In genomic region chr12:123011701-123012100, GRCh38 we compare ENCODE assay signal across 19 cellular contexts. TPM values are rescaled to one million over a fixed set of nuclear protein-coding genes. Genes with fewer than 3 reads are reported as not detected.
DNase-seq lines count a peak whose midpoint lies in the region; ATAC-seq and TF ChIP-seq lines count a peak whose summit lies in the region.
"Had no signal": no experiment of that assay in that cellular context is flagged by ENCODE, and none has a peak within 500 bp of the region (broad histone marks: within the 10 kb centered on the region; RNA-seq: fewer than 3 reads in every experiment).

No MANE protein-coding gene starts in this region.

- H3K4me3 ChIP-seq in choroid plexus epithelial cell (ENCODE audit: low read depth, low read length) (no peak overlapping the region), trophoblast cell (ENCODE audit: low read depth, low read length) (no peak overlapping the region), lower leg skin (ENCODE audit: low read depth, poor library complexity, severe bottlenecking) (no peak overlapping the region)

- no peak overlapping the region for H3K27ac ChIP-seq in trophoblast cell (ENCODE audit: low read depth, low read length)
- H3K27ac ChIP-seq: C4-2B had no signal

- no CpG with 5 or more reads among the region's 6 CpGs for WGBS in trophoblast cell (ENCODE audit: extremely low coverage, insufficient coverage, insufficient read length)
- 90 to 93% methylated on average over 6 of the region's 6 CpGs for WGBS in lower leg skin, 2 donors

- no peaks in the 10 kb centered on the region for H3K27me3 ChIP-seq in trophoblast cell (ENCODE audit: insufficient read depth, low read length)

- H2AFZ ChIP-seq in trophoblast cell (ENCODE audit: insufficient read depth, low read length, poor library complexity), result no peak overlapping the region

- no peak overlapping the region for H4K8ac ChIP-seq in trophoblast cell (ENCODE audit: low read depth, low read length)

- H4K12ac ChIP-seq in trophoblast cell (ENCODE audit: low read depth, low read length), result no peak overlapping the region

- intact Hi-C loops in left ventricle myocardium superior (cut with micrococcal nuclease) (no loop called here), Right ventricle myocardium superior (cut with DNase I) (no loop called here), lower leg skin (cut with DNase I; ENCODE audit: low total_unique reads) (no loop called here)

- H3K36me3 ChIP-seq in trophoblast cell (ENCODE audit: control insufficient read depth in 1 of 2, insufficient read depth in 2 of 2, low read length in 2 of 2), result no peaks in the 10 kb centered on the region

- H4K91ac ChIP-seq in trophoblast cell (ENCODE audit: low read depth, low read length), result no peak overlapping the region

- H3K4me2 ChIP-seq in trophoblast cell (ENCODE audit: low read length), result no peak overlapping the region

- TF ChIP-seq POLR2A in lower leg skin (IDR thresholded peaks at IDR 0.05), result no peak

- no peak overlapping the region for H3K14ac ChIP-seq in trophoblast cell (ENCODE audit: low read length)

- H3K9me3 ChIP-seq in trophoblast cell (ENCODE audit: insufficient read depth, low read depth, low read length), result no peaks in the 10 kb centered on the region

- H3K18ac ChIP-seq in trophoblast cell (ENCODE audit: low read length), result no peak overlapping the region

- DNase-seq in left ventricle myocardium superior (peak; percentile 9), Right ventricle myocardium superior (no peak), choroid plexus epithelial cell (ENCODE audit: low read depth) (peak; percentile 51), iris pigment epithelial cell (ENCODE audit: low read depth) (peak; percentile 62), trophoblast cell (peak; percentile 35 to 54), Ammon's horn (ENCODE audit: low spot score) (no peak), lower leg skin (ENCODE audit: low spot score in 2 of 2) (no peak), cortex of kidney (lab: John Stamatoyannopoulos, UW) (no peak)
- DNase-seq: 8988T; AML-193; CD4-positive, alpha-beta memory T cell; DMS153; DMS79 treated with DMSO at 0.1 percent for 48 hours; EL; GDM1; HCEC 1CT; HFFc6 had no signal

- H2BK12ac ChIP-seq in trophoblast cell (ENCODE audit: low read length), result no peak overlapping the region

- no peak overlapping the region for H2BK5ac ChIP-seq in trophoblast cell (ENCODE audit: low read depth, low read length, poor library complexity)

- H2BK120ac ChIP-seq in trophoblast cell (ENCODE audit: insufficient read depth, low read length, poor library complexity), result no peak overlapping the region

- H3K9ac ChIP-seq in trophoblast cell (ENCODE audit: low read length), result no peak overlapping the region

- TF ChIP-seq CTCF in choroid plexus epithelial cell (conservative IDR thresholded peaks at IDR 0.05; ENCODE audit: low read depth, low read length), result no peak
- TF ChIP-seq CTCF in lower leg skin (IDR thresholded peaks at IDR 0.05), result no peak

- no peak overlapping the region for H2AK5ac ChIP-seq in trophoblast cell (ENCODE audit: low read length)

- H3K79me2 ChIP-seq in trophoblast cell (ENCODE audit: control insufficient read depth, insufficient read depth, low read length, poor library complexity), result no peaks in the 10 kb centered on the region

- no peaks in the 10 kb centered on the region for H3K79me1 ChIP-seq in trophoblast cell (ENCODE audit: low read length)

- peaks cover 10 to 11% of the 10 kb centered on the region in 2 experiments for H3K4me1 ChIP-seq in trophoblast cell (ENCODE audit: control insufficient read depth in 1 of 2, insufficient read depth in 2 of 2, low read length in 2 of 2)

- H3K23ac ChIP-seq in trophoblast cell (ENCODE audit: low read length), result no peak overlapping the region

- no peak overlapping the region for H3K4ac ChIP-seq in trophoblast cell (ENCODE audit: low read depth, low read length)

- ATAC-seq in left ventricle myocardium superior (no peak), Right ventricle myocardium superior (ENCODE audit: poor library complexity) (no peak)
- ATAC-seq: HepG2 had no signal

RNA-seq across cellular contexts. Expression of gene ARL6IP4, which starts 31.2 kb away (rescaled TPM):
- total RNA-seq in left ventricle myocardium superior (181 TPM), Right ventricle myocardium superior (162 TPM), lower leg skin (100 to 1,000 TPM; 129 to 188 (median 167) TPM)
- polyA plus RNA-seq in trophoblast cell (2013), result 121 and 122 TPM in 2 replicates

RNA-seq across cellular contexts. Expression of gene OGFOD2, which starts 36.7 kb away (rescaled TPM):
- 15.4 TPM for total RNA-seq in left ventricle myocardium superior
- total RNA-seq in Right ventricle myocardium superior, result 14.2 TPM
- 5.6 and 6.0 TPM in 2 replicates for polyA plus RNA-seq in trophoblast cell (2013)
- 10 to 100 TPM in 3 of 4 donors, 1 to 10 TPM in 1; 6.6 to 14.1 (median 13.0) TPM for total RNA-seq in lower leg skin

RNA-seq across cellular contexts. Expression of gene ABCB9, which starts 45.4 kb away (rescaled TPM):
- total RNA-seq in left ventricle myocardium superior (4.6 TPM), Right ventricle myocardium superior (3.9 TPM), lower leg skin (10 to 100 TPM in 1 of 4 donors, 1 to 10 TPM in 3; 3.4 to 10.2 (median 7.2) TPM)
- polyA plus RNA-seq in trophoblast cell (2013), result 2.4 TPM in 2 replicates

Comparison
In these comparisons a context has a peak if more than half of its experiments do, and no peak if none do; other contexts are left out.
1. DNase-seq: peak in left ventricle myocardium superior (single experiment), choroid plexus epithelial cell (single experiment), iris pigment epithelial cell (single experiment) and trophoblast cell (2 of 2); none in Right ventricle myocardium superior (single experiment), Ammon's horn (single experiment), lower leg skin (0 of 2) and cortex of kidney (single experiment).